ENCODE assay signal across 1 cellular context in genomic region chr6:118665011-118665410, GRCh38.
TF ChIP-seq lines count a peak whose summit lies in the region.

No MANE protein-coding gene starts in this region.

TF ChIP-seq in HepG2, 621 proteins besides CTCF, POLR2A, EP300 and RAD21 (continued from another document):
- TF ChIP-seq, protein P1, sequence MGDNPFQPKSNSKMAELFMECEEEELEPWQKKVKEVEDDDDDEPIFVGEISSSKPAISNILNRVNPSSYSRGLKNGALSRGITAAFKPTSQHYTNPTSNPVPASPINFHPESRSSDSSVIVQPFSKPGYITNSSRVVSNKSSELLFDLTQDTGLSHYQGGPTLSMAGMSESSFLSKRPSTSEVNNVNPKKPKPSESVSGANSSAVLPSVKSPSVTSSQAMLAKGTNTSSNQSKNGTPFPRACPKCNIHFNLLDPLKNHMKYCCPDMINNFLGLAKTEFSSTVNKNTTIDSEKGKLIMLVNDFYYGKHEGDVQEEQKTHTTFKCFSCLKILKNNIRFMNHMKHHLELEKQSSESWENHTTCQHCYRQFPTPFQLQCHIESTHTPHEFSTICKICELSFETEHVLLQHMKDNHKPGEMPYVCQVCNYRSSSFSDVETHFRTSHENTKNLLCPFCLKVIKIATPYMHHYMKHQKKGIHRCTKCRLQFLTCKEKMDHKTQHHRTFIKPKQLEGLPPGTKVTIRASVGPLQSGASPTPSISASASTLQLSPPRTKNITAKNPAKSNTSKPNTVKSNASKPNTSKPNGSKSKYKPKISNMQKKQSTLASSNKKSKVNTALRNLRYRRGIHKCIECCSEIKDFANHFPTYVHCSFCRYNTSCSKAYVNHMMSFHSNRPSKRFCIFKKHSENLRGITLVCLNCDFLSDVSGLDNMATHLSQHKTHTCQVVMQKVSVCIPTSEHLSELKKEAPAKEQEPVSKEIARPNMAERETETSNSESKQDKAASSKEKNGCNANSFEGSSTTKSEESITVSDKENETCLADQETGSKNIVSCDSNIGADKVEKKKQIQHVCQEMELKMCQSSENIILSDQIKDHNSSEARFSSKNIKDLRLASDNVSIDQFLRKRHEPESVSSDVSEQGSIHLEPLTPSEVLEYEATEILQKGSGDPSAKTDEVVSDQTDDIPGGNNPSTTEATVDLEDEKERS (CRISPR knock-in tag; IDR thresholded peaks at IDR 0.05): no peak
- TF ChIP-seq, protein P2, sequence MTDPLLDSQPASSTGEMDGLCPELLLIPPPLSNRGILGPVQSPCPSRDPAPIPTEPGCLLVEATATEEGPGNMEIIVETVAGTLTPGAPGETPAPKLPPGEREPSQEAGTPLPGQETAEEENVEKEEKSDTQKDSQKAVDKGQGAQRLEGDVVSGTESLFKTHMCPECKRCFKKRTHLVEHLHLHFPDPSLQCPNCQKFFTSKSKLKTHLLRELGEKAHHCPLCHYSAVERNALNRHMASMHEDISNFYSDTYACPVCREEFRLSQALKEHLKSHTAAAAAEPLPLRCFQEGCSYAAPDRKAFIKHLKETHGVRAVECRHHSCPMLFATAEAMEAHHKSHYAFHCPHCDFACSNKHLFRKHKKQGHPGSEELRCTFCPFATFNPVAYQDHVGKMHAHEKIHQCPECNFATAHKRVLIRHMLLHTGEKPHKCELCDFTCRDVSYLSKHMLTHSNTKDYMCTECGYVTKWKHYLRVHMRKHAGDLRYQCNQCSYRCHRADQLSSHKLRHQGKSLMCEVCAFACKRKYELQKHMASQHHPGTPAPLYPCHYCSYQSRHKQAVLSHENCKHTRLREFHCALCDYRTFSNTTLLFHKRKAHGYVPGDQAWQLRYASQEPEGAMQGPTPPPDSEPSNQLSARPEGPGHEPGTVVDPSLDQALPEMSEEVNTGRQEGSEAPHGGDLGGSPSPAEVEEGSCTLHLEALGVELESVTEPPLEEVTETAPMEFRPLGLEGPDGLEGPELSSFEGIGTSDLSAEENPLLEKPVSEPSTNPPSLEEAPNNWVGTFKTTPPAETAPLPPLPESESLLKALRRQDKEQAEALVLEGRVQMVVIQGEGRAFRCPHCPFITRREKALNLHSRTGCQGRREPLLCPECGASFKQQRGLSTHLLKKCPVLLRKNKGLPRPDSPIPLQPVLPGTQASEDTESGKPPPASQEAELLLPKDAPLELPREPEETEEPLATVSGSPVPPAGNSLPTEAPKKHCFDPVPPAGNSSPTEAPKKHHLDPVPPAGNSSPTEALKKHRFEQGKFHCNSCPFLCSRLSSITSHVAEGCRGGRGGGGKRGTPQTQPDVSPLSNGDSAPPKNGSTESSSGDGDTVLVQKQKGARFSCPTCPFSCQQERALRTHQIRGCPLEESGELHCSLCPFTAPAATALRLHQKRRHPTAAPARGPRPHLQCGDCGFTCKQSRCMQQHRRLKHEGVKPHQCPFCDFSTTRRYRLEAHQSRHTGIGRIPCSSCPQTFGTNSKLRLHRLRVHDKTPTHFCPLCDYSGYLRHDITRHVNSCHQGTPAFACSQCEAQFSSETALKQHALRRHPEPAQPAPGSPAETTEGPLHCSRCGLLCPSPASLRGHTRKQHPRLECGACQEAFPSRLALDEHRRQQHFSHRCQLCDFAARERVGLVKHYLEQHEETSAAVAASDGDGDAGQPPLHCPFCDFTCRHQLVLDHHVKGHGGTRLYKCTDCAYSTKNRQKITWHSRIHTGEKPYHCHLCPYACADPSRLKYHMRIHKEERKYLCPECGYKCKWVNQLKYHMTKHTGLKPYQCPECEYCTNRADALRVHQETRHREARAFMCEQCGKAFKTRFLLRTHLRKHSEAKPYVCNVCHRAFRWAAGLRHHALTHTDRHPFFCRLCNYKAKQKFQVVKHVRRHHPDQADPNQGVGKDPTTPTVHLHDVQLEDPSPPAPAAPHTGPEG (CRISPR knock-in tag; IDR thresholded peaks at IDR 0.05): no peak
- TF ChIP-seq ETV6 (CRISPR knock-in tag; conservative IDR thresholded peaks at IDR 0.05) (no peak), ZBTB8A (CRISPR knock-in tag; IDR thresholded peaks at IDR 0.05; ENCODE audit: borderline replicate concordance, low read depth) (no peak), BATF2 (CRISPR knock-in tag; IDR thresholded peaks at IDR 0.05) (no peak), SIN3A (IDR thresholded peaks at IDR 0.05; ENCODE audit: borderline replicate concordance, low read depth, low read length) (no peak), SNAPC4 (CRISPR knock-in tag; IDR thresholded peaks at IDR 0.05) (no peak), ATF2 (CRISPR knock-in tag; IDR thresholded peaks at IDR 0.05) (no peak), FOXJ3 (CRISPR knock-in tag; IDR thresholded peaks at IDR 0.05; ENCODE audit: borderline replicate concordance) (no peak), PPARG (CRISPR knock-in tag; conservative IDR thresholded peaks at IDR 0.05) (no peak), HCFC1 (IDR thresholded peaks at IDR 0.05; ENCODE audit: low read depth, low read length) (no peak), NFKBIZ (CRISPR knock-in tag; IDR thresholded peaks at IDR 0.05) (no peak)
- TF ChIP-seq, protein P3, sequence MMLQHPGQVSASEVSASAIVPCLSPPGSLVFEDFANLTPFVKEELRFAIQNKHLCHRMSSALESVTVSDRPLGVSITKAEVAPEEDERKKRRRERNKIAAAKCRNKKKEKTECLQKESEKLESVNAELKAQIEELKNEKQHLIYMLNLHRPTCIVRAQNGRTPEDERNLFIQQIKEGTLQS (CRISPR knock-in tag; IDR thresholded peaks at IDR 0.05): no peak
